Comparison of ENCODE assay signal across 28 cellular contexts in the genomic region with DNA sequence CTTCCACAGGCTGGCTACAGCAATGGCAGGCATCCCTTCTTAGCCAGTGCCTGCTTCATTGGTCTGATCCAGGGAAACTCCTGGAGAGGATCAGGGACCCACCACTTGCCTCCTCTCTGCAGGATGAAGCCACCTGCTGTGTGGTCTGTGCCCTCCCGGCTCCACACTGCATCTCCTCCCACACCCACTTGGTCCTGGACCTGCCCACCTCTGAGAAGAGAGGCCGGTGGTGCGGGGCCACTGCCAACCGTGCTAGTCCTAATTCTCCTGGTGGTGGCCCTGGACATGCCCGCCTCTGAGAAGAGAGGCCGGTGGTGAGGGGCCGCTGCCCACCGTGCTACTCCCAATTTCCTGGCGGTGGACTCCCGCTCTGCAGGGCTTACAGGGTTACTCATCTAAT.
A peak's percentile ranks its signal among the peaks of the same experiment; 100 is the strongest.
DNase-seq lines count a peak whose midpoint lies in the region; ATAC-seq, FAIRE-seq and TF ChIP-seq lines count a peak whose summit lies in the region.
"Had no signal": no experiment of that assay in that cellular context is flagged by ENCODE, and none has a peak within 500 bp of the region (broad histone marks: within the 10 kb centered on the region; RNA-seq: fewer than 3 reads in every experiment).

No MANE protein-coding gene starts in this region.

- H3K4me1 Mint-ChIP-seq in astrocyte (ENCODE audit: low read depth, unreplicated experiment) (peaks cover 8% of the 10 kb centered on the region), osteocyte (ENCODE audit: unreplicated experiment) (peaks cover 3% of the 10 kb centered on the region)
- H3K4me1 Mint-ChIP-seq: CD14-positive monocyte; CD8-positive, alpha-beta memory T cell; GM23338; H9 had no signal

- no peak for ATAC-seq in HG02840 (IDR thresholded peaks at IDR 0.05; ENCODE audit: low FRiP score, unreplicated experiment)
- ATAC-seq: GM23338, K562, PC-3 had no signal

- peak overlapping the region; percentile 47 for H3K27ac Mint-ChIP-seq in astrocyte (ENCODE audit: unreplicated experiment)
- H3K27ac Mint-ChIP-seq in osteocyte (ENCODE audit: unreplicated experiment) = no peak overlapping the region
- H3K27ac Mint-ChIP-seq: CD14-positive monocyte; CD8-positive, alpha-beta memory T cell; GM23338; H9 had no signal

- H3K9ac ChIP-seq in astrocyte (ENCODE audit: low read length) (no peak overlapping the region), subcutaneous abdominal adipose tissue (ENCODE audit: low read length in 5 of 5) (no peak overlapping the region)

- H4K20me1 ChIP-seq in astrocyte (ENCODE audit: insufficient read depth, low read length) = peaks cover 53% of the 10 kb centered on the region

- H3K27me3 ChIP-seq in astrocyte (ENCODE audit: insufficient read depth, low read length) (no peaks in the 10 kb centered on the region), subcutaneous abdominal adipose tissue (ENCODE audit: control insufficient read depth in 5 of 5, insufficient read depth in 4 of 5, low read length in 5 of 5) (no peaks in the 10 kb centered on the region), prostate gland (replicated peaks; ENCODE audit: insufficient read depth) (no peaks in the 10 kb centered on the region)

- H3K9me3 Mint-ChIP-seq in astrocyte (ENCODE audit: unreplicated experiment) (no peaks in the 10 kb centered on the region), osteocyte (ENCODE audit: unreplicated experiment) (no peaks in the 10 kb centered on the region)
- H3K9me3 Mint-ChIP-seq: CD14-positive monocyte; CD8-positive, alpha-beta memory T cell; GM23338; H9 had no signal

- H3K4me1 ChIP-seq in astrocyte (ENCODE audit: insufficient read depth, low read length) = no peaks in the 10 kb centered on the region
- no peaks in the 10 kb centered on the region for H3K4me1 ChIP-seq in subcutaneous abdominal adipose tissue (ENCODE audit: control insufficient read depth in 5 of 5, insufficient read depth in 5 of 5, low read length in 5 of 5)
- H3K4me1 ChIP-seq in prostate gland (replicated peaks) = no peaks in the 10 kb centered on the region
- H3K4me1 ChIP-seq: BE2C had no signal

- H3K4me3 Mint-ChIP-seq in astrocyte (ENCODE audit: unreplicated experiment) = no peak overlapping the region
- no peak overlapping the region for H3K4me3 Mint-ChIP-seq in osteocyte (ENCODE audit: unreplicated experiment)
- H3K4me3 Mint-ChIP-seq: CD14-positive monocyte; CD8-positive, alpha-beta memory T cell; GM23338; H9 had no signal

- H3K36me3 Mint-ChIP-seq in astrocyte (ENCODE audit: low read depth, unreplicated experiment) (peaks cover 41% of the 10 kb centered on the region), osteocyte (ENCODE audit: unreplicated experiment) (peaks cover 65% of the 10 kb centered on the region)
- H3K36me3 Mint-ChIP-seq: CD14-positive monocyte; CD8-positive, alpha-beta memory T cell had no signal

- WGBS in prostate gland = 96% methylated on average over 10 of the region's 10 CpGs

- peak; percentile 12 for DNase-seq in activated CD8-positive, alpha-beta memory T cell treated with anti-CD3 and anti-CD28 coated beads, Interleukin-2, amount 50 U/mL, for 48 hours
- no peak for DNase-seq in activated CD8-positive, alpha-beta memory T cell treated with anti-CD3 and anti-CD28 coated beads for 24 hours
- no peak for DNase-seq in astrocyte (ENCODE audit: low read depth)
- DNase-seq in osteocyte (ENCODE audit: extremely low spot score, unreplicated experiment) = peak; percentile 74
- DNase-seq in prostate gland (ENCODE audit: low spot score) = no peak
- DNase-seq: BE2C; CD8-positive, alpha-beta memory T cell; DMS 273 treated with DMSO at 0.1 percent for 48 hours; DMS79; GF-D8; H9; Kasumi-1; NCI-H1105; NCI-H146; NCI-H2029; NCI-H446 treated with DMSO at 0.1 percent for 48 hours; NCI-H526; NCI-H82; NK-92 treated with Interleukin-12 subunit alpha and Interleukin-12 subunit beta, amount 100 ng/mL, for 24 hours; PC-3 had no signal

- H3K4me2 ChIP-seq in astrocyte (ENCODE audit: low read length) = no peak overlapping the region
- H3K4me2 ChIP-seq: GM23338 had no signal

- no peaks in the 10 kb centered on the region for H3K27me3 Mint-ChIP-seq in astrocyte (ENCODE audit: low read depth, unreplicated experiment)
- no peaks in the 10 kb centered on the region for H3K27me3 Mint-ChIP-seq in osteocyte (ENCODE audit: unreplicated experiment)

- TF ChIP-seq CTCF in astrocyte (IDR thresholded peaks at IDR 0.05; ENCODE audit: insufficient read depth, low read depth, low read length) = no peak
- no peak for TF ChIP-seq CTCF in osteocyte (IDR thresholded peaks at IDR 0.05)
- TF ChIP-seq CTCF in prostate gland (IDR thresholded peaks at IDR 0.05) = no peak

- no peak for FAIRE-seq in astrocyte (lab: Jason Lieb, UNC)
- FAIRE-seq: GM12891, HTR-8/SVneo, K562 had no signal

- H3K79me2 ChIP-seq in astrocyte (ENCODE audit: insufficient read depth, low read length) = no peaks in the 10 kb centered on the region

- H3K4me3 ChIP-seq in astrocyte (ENCODE audit: insufficient read depth, low read depth, low read length) = no peak overlapping the region
- H3K4me3 ChIP-seq in subcutaneous abdominal adipose tissue (ENCODE audit: low read depth in 1 of 5, low read length in 5 of 5) = no peak overlapping the region
- no peak overlapping the region for H3K4me3 ChIP-seq in prostate gland
- H3K4me3 ChIP-seq: GM23338, K562 had no signal

- no peak overlapping the region for H2AFZ ChIP-seq in astrocyte (ENCODE audit: low read depth, low read length)
- H2AFZ ChIP-seq: GM23338 had no signal

- peaks cover 85% of the 10 kb centered on the region for H3K36me3 ChIP-seq in astrocyte (ENCODE audit: insufficient read depth, low read length)
- peaks cover 40 to 94% (median 87%) of the 10 kb centered on the region in 5 donors for H3K36me3 ChIP-seq in subcutaneous abdominal adipose tissue (ENCODE audit: control insufficient read depth in 5 of 5, insufficient read depth in 5 of 5, low read length in 5 of 5)
- H3K36me3 ChIP-seq in prostate gland = peaks cover 0 to 2% of the 10 kb centered on the region in 2 donors
- H3K36me3 ChIP-seq: BE2C had no signal

- H3K9me3 ChIP-seq in astrocyte (ENCODE audit: insufficient read depth, low read depth, low read length) (no peaks in the 10 kb centered on the region), subcutaneous abdominal adipose tissue (ENCODE audit: control insufficient read depth in 5 of 5, low read length in 5 of 5) (no peaks in the 10 kb centered on the region), prostate gland (no peaks in the 10 kb centered on the region)
- H3K9me3 ChIP-seq: BE2C had no signal

- intact Hi-C loops in prostate gland (cut with DNase I) = no loop called here

- TF ChIP-seq POLR2A in prostate gland (IDR thresholded peaks at IDR 0.05) = no peak

- H3K27ac ChIP-seq in astrocyte (ENCODE audit: low read depth, low read length) = no peak overlapping the region
- H3K27ac ChIP-seq in subcutaneous abdominal adipose tissue (ENCODE audit: low read depth, low read length) = peak overlapping the region; percentile 3
- no peak overlapping the region for H3K27ac ChIP-seq in prostate gland
- H3K27ac ChIP-seq: 22Rv1 had no signal

Comparison
In these comparisons a context has a peak if more than half of its experiments do, and no peak if none do; other contexts are left out.
1. DNase-seq: peak in activated CD8-positive, alpha-beta memory T cell treated with anti-CD3 and anti-CD28 coated beads, Interleukin-2, amount 50 U/mL, for 48 hours (single experiment) and osteocyte (single experiment); none in activated CD8-positive, alpha-beta memory T cell treated with anti-CD3 and anti-CD28 coated beads for 24 hours (single experiment), astrocyte (single experiment) and prostate gland (single experiment).